In genomic region chr11:75859614-75860013, GRCh38 we compare ENCODE assay signal across 11 cellular contexts.
"Had no signal": no experiment of that assay in that cellular context is flagged by ENCODE, and none has a peak within 500 bp of the region (broad histone marks: within the 10 kb centered on the region; RNA-seq: fewer than 3 reads in every experiment).

No MANE protein-coding gene starts in this region.

- H3K9ac ChIP-seq: GM23248 had no signal

- H3K36me3 ChIP-seq: HAP-1 had no signal

- FAIRE-seq: H1, H54 had no signal

- ATAC-seq: GM23338, HCT116 had no signal

- H3K4me2 ChIP-seq: GM23338 had no signal

- H2AFZ ChIP-seq: GM23248, GM23338 had no signal

- H3K9me3 ChIP-seq: HAP-1 had no signal

- DNase-seq: GM23248, GOT3, H7, H9, HCEC 1CT, HFFc6 had no signal

- H3K4me3 ChIP-seq: GM23338, HAP-1 had no signal
